In genomic region chr20:53852025-53852424, GRCh38 we compare ENCODE assay signal across 26 cellular contexts.
DNase-seq lines count a peak whose midpoint lies in the region; ATAC-seq, FAIRE-seq and TF ChIP-seq lines count a peak whose summit lies in the region.
"Had no signal": no experiment of that assay in that cellular context is flagged by ENCODE, and none has a peak within 500 bp of the region (broad histone marks: within the 10 kb centered on the region; RNA-seq: fewer than 3 reads in every experiment).

No MANE protein-coding gene starts in this region.

- H3K4me1 ChIP-seq in mammary epithelial cell (ENCODE audit: insufficient read depth, low read length) (peaks cover 2% of the 10 kb centered on the region), astrocyte (ENCODE audit: insufficient read depth, low read length) (no peaks in the 10 kb centered on the region), mesenchymal stem cell (ENCODE audit: control insufficient read depth, insufficient read depth, low read depth, low read length) (no peaks in the 10 kb centered on the region), SK-N-SH (ENCODE audit: control insufficient read depth in 1 of 2, insufficient read depth in 2 of 2, low read depth in 1 of 2, low read length in 1 of 2) (no peaks in the 10 kb centered on the region; a peak in 2 of 4 replicates), OCI-LY7 (ENCODE audit: insufficient read depth, low read length, poor library complexity, severe bottlenecking) (peaks cover 45% of the 10 kb centered on the region)
- H3K4me1 ChIP-seq: left ventricle myocardium inferior, SJSA1 had no signal

- no peak overlapping the region for H3K14ac ChIP-seq in mesenchymal stem cell (ENCODE audit: low read length in 2 of 2)

- H3K23ac ChIP-seq in mesenchymal stem cell (ENCODE audit: low read length in 2 of 2) = no peak overlapping the region

- TF ChIP-seq CTCF in mammary epithelial cell (conservative IDR thresholded peaks at IDR 0.05 in 1 of 2, IDR thresholded peaks at IDR 0.05 in 1 of 2; ENCODE audit: extremely low read depth in 1 of 2, insufficient read depth in 1 of 2, low read depth in 1 of 2, low read length in 2 of 2) (no peak), MCF 10A (IDR thresholded peaks at IDR 0.05; ENCODE audit: unreplicated experiment) (no peak), astrocyte (IDR thresholded peaks at IDR 0.05; ENCODE audit: insufficient read depth, low read depth, low read length) (no peak), SK-N-SH (IDR thresholded peaks at IDR 0.05) (no peak), OCI-LY7 (conservative IDR thresholded peaks at IDR 0.05; ENCODE audit: low read length) (no peak)

- no peak overlapping the region for H3K4ac ChIP-seq in mesenchymal stem cell (ENCODE audit: low read depth in 1 of 2, low read length in 2 of 2)

- no peaks in the 10 kb centered on the region for H3K9me3 Mint-ChIP-seq in MCF 10A (ENCODE audit: unreplicated experiment)
- H3K9me3 Mint-ChIP-seq in astrocyte (ENCODE audit: unreplicated experiment) = peaks cover 2% of the 10 kb centered on the region
- H3K9me3 Mint-ChIP-seq: activated T-cell treated with anti-CD3 and anti-CD28 coated beads, Interleukin-2, amount 50 U/mL, for 4 hours; CD4-positive, alpha-beta memory T cell; immature natural killer cell; T-cell had no signal

- dilution Hi-C loops in mammary epithelial cell (cut with HindIII; ENCODE audit: low sequenced_read_pairs) = no loop called here

- ATAC-seq in GM19023 (IDR thresholded peaks at IDR 0.05; ENCODE audit: unreplicated experiment) = no peak
- ATAC-seq: activated T-cell treated with anti-CD3 and anti-CD28 coated beads, Interleukin-2, amount 50 U/mL, for 4 hours; T-cell had no signal

- no peak for TF ChIP-seq RAD21 in SK-N-SH (IDR thresholded peaks at IDR 0.05; ENCODE audit: low read length)

- H3K27me3 Mint-ChIP-seq in MCF 10A (ENCODE audit: insufficient read depth, unreplicated experiment) (no peaks in the 10 kb centered on the region), astrocyte (ENCODE audit: low read depth, unreplicated experiment) (no peaks in the 10 kb centered on the region)
- H3K27me3 Mint-ChIP-seq: activated naive CD8-positive, alpha-beta T cell treated with anti-CD3 and anti-CD28 coated beads for 36 hours; CD4-positive, alpha-beta memory T cell; T-cell had no signal

- no peak overlapping the region for H2AK5ac ChIP-seq in mesenchymal stem cell (ENCODE audit: low read length, severe bottlenecking)

- H3K9ac ChIP-seq in mammary epithelial cell (ENCODE audit: insufficient read depth, low read length) = no peak overlapping the region
- H3K9ac ChIP-seq in astrocyte (ENCODE audit: low read length) = no peak overlapping the region
- H3K9ac ChIP-seq in mesenchymal stem cell (ENCODE audit: low read length) = peak overlapping the region; percentile 27
- no peak overlapping the region for H3K9ac ChIP-seq in SK-N-SH

- no peak for TF ChIP-seq EP300 in SK-N-SH (IDR thresholded peaks at IDR 0.05; ENCODE audit: borderline replicate concordance in 1 of 2, low read depth in 1 of 2, low read length in 1 of 2)

- 55% methylated on average over 3 of the region's 3 CpGs for WGBS in mammary epithelial cell (ENCODE audit: low coverage, missing lambda C conversion rate)
- 67% methylated on average over 3 of the region's 3 CpGs for WGBS in mesenchymal stem cell
- 79% methylated on average over 3 of the region's 3 CpGs for WGBS in SK-N-SH (ENCODE audit: low lambda C conversion rate)

- CTCF ChIA-PET in mammary epithelial cell (lab: Charles Lee; ENCODE audit: low non-redundant PET) (no interaction called here), MCF 10A (lab: Yijun Ruan, JAX) (interaction anchor here (0.6 to 2.3 kb wide), 5 partner anchors 9 to 322 kb away, joined by 3 to 11 read pairs (median 4); no protein-coding TSS in a partner anchor), SK-N-SH (lab: Yijun Ruan, JAX) (interaction anchor here (0.6 kb wide), 2 partner anchors 17 to 211 kb away, joined by 3 to 4 read pairs; no protein-coding TSS in a partner anchor), OCI-LY7 (lab: Charles Lee; ENCODE audit: unreplicated experiment) (no interaction called here)

- FAIRE-seq in astrocyte (lab: Jason Lieb, UNC) = no peak
- FAIRE-seq: A204.1 had no signal

- no peak overlapping the region for H2BK5ac ChIP-seq in mesenchymal stem cell (ENCODE audit: low read depth, low read length, poor library complexity, severe bottlenecking)

- H3K36me3 Mint-ChIP-seq in MCF 10A (ENCODE audit: insufficient read depth, unreplicated experiment) (no peaks in the 10 kb centered on the region), astrocyte (ENCODE audit: low read depth, unreplicated experiment) (no peaks in the 10 kb centered on the region)
- H3K36me3 Mint-ChIP-seq: activated naive CD8-positive, alpha-beta T cell treated with anti-CD3 and anti-CD28 coated beads for 36 hours; CD4-positive, alpha-beta memory T cell; immature natural killer cell had no signal

- H3K18ac ChIP-seq in mesenchymal stem cell (ENCODE audit: low read depth in 1 of 2, low read length in 2 of 2) = peak overlapping the region; percentile 50 to 54

- no peak overlapping the region for H3K27ac ChIP-seq in mammary epithelial cell (ENCODE audit: insufficient read depth, low read depth, low read length)
- no peak overlapping the region for H3K27ac ChIP-seq in astrocyte (ENCODE audit: low read depth, low read length)
- no peak overlapping the region for H3K27ac ChIP-seq in mesenchymal stem cell (ENCODE audit: low read length, poor library complexity, severe bottlenecking)
- H3K27ac ChIP-seq in SK-N-SH (ENCODE audit: low read depth in 2 of 2, low read length in 1 of 2) = no peak overlapping the region
- no peak overlapping the region for H3K27ac ChIP-seq in OCI-LY7 (ENCODE audit: low read depth, low read length, poor library complexity, severe bottlenecking)
- H3K27ac ChIP-seq: hepatocyte, left ventricle myocardium inferior, SJSA1 had no signal

- no peak overlapping the region for H2BK15ac ChIP-seq in mesenchymal stem cell (ENCODE audit: low read depth, poor library complexity, severe bottlenecking)

- H3K4me2 ChIP-seq in mammary epithelial cell (ENCODE audit: insufficient read depth, low read depth, low read length) = no peak overlapping the region
- H3K4me2 ChIP-seq in astrocyte (ENCODE audit: low read length) = no peak overlapping the region
- no peak overlapping the region for H3K4me2 ChIP-seq in mesenchymal stem cell (ENCODE audit: low read length, poor library complexity, severe bottlenecking)
- no peak overlapping the region for H3K4me2 ChIP-seq in SK-N-SH
- H3K4me2 ChIP-seq in OCI-LY7 (ENCODE audit: low read length) = no peak overlapping the region
- H3K4me2 ChIP-seq: hepatocyte had no signal

- in situ Hi-C loops in mammary epithelial cell (cut with MboI; ENCODE audit: low sequenced_read_pairs in 2 of 2) = no loop called here

- no peak overlapping the region for H4K8ac ChIP-seq in mesenchymal stem cell (ENCODE audit: low read length)

- intact Hi-C loops in mammary epithelial cell (cut with micrococcal nuclease) = no loop called here
- intact Hi-C loops in MCF 10A (cut with micrococcal nuclease) = no loop called here
- intact Hi-C loops in OCI-LY7 (cut with micrococcal nuclease; ENCODE audit: unreplicated experiment) = no loop called here

- H3K4me3 Mint-ChIP-seq in MCF 10A (ENCODE audit: unreplicated experiment) = no peak overlapping the region
- H3K4me3 Mint-ChIP-seq in astrocyte (ENCODE audit: unreplicated experiment) = no peak overlapping the region
- H3K4me3 Mint-ChIP-seq: activated naive CD8-positive, alpha-beta T cell treated with anti-CD3 and anti-CD28 coated beads for 36 hours; activated T-cell treated with anti-CD3 and anti-CD28 coated beads, Interleukin-2, amount 50 U/mL, for 4 hours; CD4-positive, alpha-beta memory T cell; immature natural killer cell; T-cell had no signal

- H4K20me1 ChIP-seq in mammary epithelial cell (ENCODE audit: insufficient read depth, low read length) = no peaks in the 10 kb centered on the region
- H4K20me1 ChIP-seq in astrocyte (ENCODE audit: insufficient read depth, low read length) = no peaks in the 10 kb centered on the region
- H4K20me1 ChIP-seq in SK-N-SH (ENCODE audit: insufficient read depth) = no peaks in the 10 kb centered on the region
- H4K20me1 ChIP-seq in OCI-LY7 (ENCODE audit: insufficient read depth, low read length) = no peaks in the 10 kb centered on the region

- H3K79me2 ChIP-seq in mammary epithelial cell (ENCODE audit: insufficient read depth, low read length) = no peaks in the 10 kb centered on the region
- no peaks in the 10 kb centered on the region for H3K79me2 ChIP-seq in astrocyte (ENCODE audit: insufficient read depth, low read length)
- no peaks in the 10 kb centered on the region for H3K79me2 ChIP-seq in SK-N-SH (ENCODE audit: insufficient read depth)
- no peaks in the 10 kb centered on the region for H3K79me2 ChIP-seq in OCI-LY7 (ENCODE audit: insufficient read depth, low read depth, low read length)
- H3K79me2 ChIP-seq: hepatocyte had no signal

- BruUV-seq in mammary epithelial cell (replicated peaks; lab: Mats Ljungman, UMichigan) (no TSS peak), MCF 10A (replicated peaks; lab: Mats Ljungman, UMichigan) (no TSS peak), OCI-LY7 (replicated peaks; lab: Mats Ljungman, UMichigan) (no TSS peak)

- no peak overlapping the region for H4K91ac ChIP-seq in mesenchymal stem cell (ENCODE audit: low read length)

- H3K9me3 ChIP-seq in mammary epithelial cell (replicated peaks; ENCODE audit: insufficient read depth, low read length) (no peaks in the 10 kb centered on the region), astrocyte (ENCODE audit: insufficient read depth, low read depth, low read length) (no peaks in the 10 kb centered on the region), mesenchymal stem cell (ENCODE audit: control insufficient read depth, low read length) (no peaks in the 10 kb centered on the region), SK-N-SH (no peaks in the 10 kb centered on the region), OCI-LY7 (ENCODE audit: low read length) (no peaks in the 10 kb centered on the region)
- H3K9me3 ChIP-seq: left ventricle myocardium inferior, SJSA1 had no signal

- no peak for DNase-seq in mammary epithelial cell
- DNase-seq in MCF 10A (ENCODE audit: unreplicated experiment) = no peak
- no peak for DNase-seq in astrocyte (ENCODE audit: low read depth)
- DNase-seq in mesenchymal stem cell = no peak
- DNase-seq in SK-N-SH = no peak
- no peak for DNase-seq in OCI-LY7 (ENCODE audit: low spot score)
- no peak for DNase-seq in SK-N-DZ (ENCODE audit: low spot score)
- DNase-seq: activated CD4-positive, CD25-positive, alpha-beta regulatory T cell; activated gamma-delta T cell; activated naive CD8-positive, alpha-beta T cell treated with anti-CD3 and anti-CD28 coated beads for 36 hours; activated T-cell treated with anti-CD3 and anti-CD28 coated beads, Interleukin-2, amount 50 U/mL, for 4 hours; anterior cingulate cortex; CD4-positive, alpha-beta memory T cell; immature natural killer cell; left ventricle myocardium inferior; NCI-H1436; NCI-H2081 treated with DMSO at 0.1 percent for 48 hours; NCI-H446; NCI-H748 treated with DMSO at 0.1 percent for 48 hours; nucleus accumbens; stimulated activated naive CD4-positive, alpha-beta T cell; T-cell had no signal

- H2BK120ac ChIP-seq in mesenchymal stem cell (ENCODE audit: low read depth, low read length) = peak overlapping the region; percentile 54

- no peak overlapping the region for H3K4me3 ChIP-seq in mammary epithelial cell (replicated peaks in 1 of 3; ENCODE audit: insufficient read depth in 1 of 3, low read depth in 2 of 3, low read length in 3 of 3)
- H3K4me3 ChIP-seq in astrocyte (ENCODE audit: insufficient read depth, low read depth, low read length) = no peak overlapping the region
- H3K4me3 ChIP-seq in mesenchymal stem cell (ENCODE audit: insufficient read depth in 1 of 2, low read depth in 1 of 2, low read length in 2 of 2) = no peak overlapping the region
- no peak overlapping the region for H3K4me3 ChIP-seq in SK-N-SH (ENCODE audit: low read depth in 2 of 2, low read length in 1 of 2)
- no peak overlapping the region for H3K4me3 ChIP-seq in OCI-LY7 (ENCODE audit: low read depth, low read length, poor library complexity, severe bottlenecking)
- H3K4me3 ChIP-seq: hepatocyte, left ventricle myocardium inferior, SJSA1 had no signal

- H3K36me3 ChIP-seq in mammary epithelial cell (ENCODE audit: insufficient read depth, low read length) (no peaks in the 10 kb centered on the region), astrocyte (ENCODE audit: insufficient read depth, low read length) (no peaks in the 10 kb centered on the region), mesenchymal stem cell (ENCODE audit: control insufficient read depth in 1 of 2, insufficient read depth in 2 of 2, low read depth in 1 of 2, low read length in 2 of 2) (no peaks in the 10 kb centered on the region), SK-N-SH (replicated peaks in 1 of 2; ENCODE audit: control insufficient read depth in 1 of 2, insufficient read depth in 2 of 2, low read length in 1 of 2) (no peaks in the 10 kb centered on the region), OCI-LY7 (ENCODE audit: insufficient read depth, low read length) (no peaks in the 10 kb centered on the region)
- H3K36me3 ChIP-seq: left ventricle myocardium inferior, SJSA1 had no signal

- H3K27me3 ChIP-seq in mammary epithelial cell (ENCODE audit: insufficient read depth, low read length) = no peaks in the 10 kb centered on the region
- no peaks in the 10 kb centered on the region for H3K27me3 ChIP-seq in astrocyte (ENCODE audit: insufficient read depth, low read length)
- H3K27me3 ChIP-seq in mesenchymal stem cell (ENCODE audit: control insufficient read depth in 1 of 2, insufficient read depth in 1 of 2, low read length in 2 of 2) = no peaks in the 10 kb centered on the region
- no peaks in the 10 kb centered on the region for H3K27me3 ChIP-seq in SK-N-SH (ENCODE audit: insufficient read depth)
- H3K27me3 ChIP-seq: hepatocyte, SJSA1 had no signal

- no peak overlapping the region for H3K27ac Mint-ChIP-seq in MCF 10A (ENCODE audit: low read depth, unreplicated experiment)
- H3K27ac Mint-ChIP-seq in astrocyte (ENCODE audit: unreplicated experiment) = peak overlapping the region; percentile 11
- H3K27ac Mint-ChIP-seq: activated naive CD8-positive, alpha-beta T cell treated with anti-CD3 and anti-CD28 coated beads for 36 hours; CD4-positive, alpha-beta memory T cell; immature natural killer cell; T-cell had no signal

- H3K4me1 Mint-ChIP-seq in MCF 10A (ENCODE audit: insufficient read depth, unreplicated experiment) (no peaks in the 10 kb centered on the region), astrocyte (ENCODE audit: low read depth, unreplicated experiment) (no peaks in the 10 kb centered on the region)

- H2AFZ ChIP-seq in mammary epithelial cell (ENCODE audit: low read depth, low read length) (peak overlapping the region; percentile 21), astrocyte (ENCODE audit: low read depth, low read length) (no peak overlapping the region), mesenchymal stem cell (ENCODE audit: low read depth, low read length) (no peak overlapping the region), SK-N-SH (ENCODE audit: low read depth) (no peak overlapping the region), OCI-LY7 (ENCODE audit: low read length) (no peak overlapping the region)
- H2AFZ ChIP-seq: hepatocyte had no signal

- POLR2A ChIA-PET in MCF 10A (lab: Yijun Ruan, JAX) = interaction anchor here (0.7 to 1.5 kb wide), 5 partner anchors 8 to 272 kb away, joined by 3 to 4 read pairs (median 3); no protein-coding TSS in a partner anchor
- POLR2A ChIA-PET in SK-N-SH (lab: Yijun Ruan, JAX) = interaction anchor here (0.6 kb wide), 1 partner anchor 9 kb away, joined by 3 read pairs; no protein-coding TSS in a partner anchor
- POLR2A ChIA-PET in OCI-LY7 (lab: Charles Lee) = interaction anchor here (0.6 to 12.1 kb wide), 6 partner anchors 7 to 73 kb away, joined by 3 to 139 read pairs (median 3); no protein-coding TSS in a partner anchor

- no peaks in the 10 kb centered on the region for H3K79me1 ChIP-seq in mesenchymal stem cell (replicated peaks; ENCODE audit: low read length, poor library complexity, severe bottlenecking)

- H3F3A ChIP-seq in SK-N-SH (replicated peaks; ENCODE audit: insufficient read depth) = peaks cover 2% of the 10 kb centered on the region

- peak overlapping the region in 1 of 2 experiments; percentile 1 for H2BK12ac ChIP-seq in mesenchymal stem cell (ENCODE audit: low read length in 2 of 2)

- H3K9me2 ChIP-seq in SK-N-SH = no peaks in the 10 kb centered on the region
- no peaks in the 10 kb centered on the region for H3K9me2 ChIP-seq in OCI-LY7 (ENCODE audit: insufficient read depth, low read length)

Comparison
In these comparisons a context has a peak if more than half of its experiments do, and no peak if none do; other contexts are left out.
1. CTCF ChIA-PET loops: an anchor here in MCF 10A (0.6 to 2.3 kb wide) and SK-N-SH (0.6 kb wide); none called in mammary epithelial cell and OCI-LY7.